Comparison of ENCODE assay signal across 1 cellular context in the genomic region with DNA sequence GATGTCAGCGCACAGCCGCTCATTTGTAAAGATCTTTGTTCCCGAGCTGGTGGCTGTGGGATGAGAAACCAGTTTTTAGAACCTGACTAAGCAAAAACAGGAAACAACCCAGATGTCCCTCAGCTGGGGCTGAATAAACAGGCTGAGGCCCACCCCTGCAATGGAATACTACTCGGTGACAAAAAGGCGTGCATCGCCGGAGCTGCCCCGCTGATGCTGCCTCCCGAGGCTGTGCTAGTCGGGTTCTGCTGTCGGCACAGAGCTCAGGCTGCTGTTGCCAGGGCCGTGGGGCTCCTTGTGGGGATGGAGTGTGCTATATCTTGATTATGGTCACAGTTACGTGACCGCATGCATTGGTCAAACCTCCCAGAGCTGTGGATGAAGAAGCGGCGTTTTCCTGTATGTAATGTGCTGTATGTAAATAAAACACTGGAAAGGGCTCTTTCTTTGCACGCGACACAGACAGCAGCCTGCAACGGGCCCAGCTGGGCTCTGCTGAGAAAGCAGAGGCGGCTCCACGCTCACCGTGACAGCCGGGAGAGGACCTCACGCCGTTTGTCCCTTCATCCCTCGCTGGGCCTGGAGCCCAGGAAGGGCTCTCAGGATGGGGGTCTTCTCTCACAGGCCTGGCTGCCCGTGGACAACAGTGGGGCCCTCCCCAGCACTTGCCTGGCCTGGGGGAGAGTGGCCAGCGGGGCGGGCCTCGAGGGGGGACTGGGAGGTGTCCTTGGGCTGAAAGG.
A peak's percentile ranks its signal among the peaks of the same experiment; 100 is the strongest.
TF ChIP-seq lines count a peak whose summit lies in the region.

No MANE protein-coding gene starts in this region.

TF ChIP-seq in HepG2, 621 proteins besides CTCF, POLR2A, EP300 and RAD21 (continued from another document and continues in another):
- TF ChIP-seq, protein P1, sequence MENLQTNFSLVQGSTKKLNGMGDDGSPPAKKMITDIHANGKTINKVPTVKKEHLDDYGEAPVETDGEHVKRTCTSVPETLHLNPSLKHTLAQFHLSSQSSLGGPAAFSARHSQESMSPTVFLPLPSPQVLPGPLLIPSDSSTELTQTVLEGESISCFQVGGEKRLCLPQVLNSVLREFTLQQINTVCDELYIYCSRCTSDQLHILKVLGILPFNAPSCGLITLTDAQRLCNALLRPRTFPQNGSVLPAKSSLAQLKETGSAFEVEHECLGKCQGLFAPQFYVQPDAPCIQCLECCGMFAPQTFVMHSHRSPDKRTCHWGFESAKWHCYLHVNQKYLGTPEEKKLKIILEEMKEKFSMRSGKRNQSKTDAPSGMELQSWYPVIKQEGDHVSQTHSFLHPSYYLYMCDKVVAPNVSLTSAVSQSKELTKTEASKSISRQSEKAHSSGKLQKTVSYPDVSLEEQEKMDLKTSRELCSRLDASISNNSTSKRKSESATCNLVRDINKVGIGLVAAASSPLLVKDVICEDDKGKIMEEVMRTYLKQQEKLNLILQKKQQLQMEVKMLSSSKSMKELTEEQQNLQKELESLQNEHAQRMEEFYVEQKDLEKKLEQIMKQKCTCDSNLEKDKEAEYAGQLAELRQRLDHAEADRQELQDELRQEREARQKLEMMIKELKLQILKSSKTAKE (CRISPR knock-in tag; IDR thresholded peaks at IDR 0.05; ENCODE audit: borderline replicate concordance): no peak
- peak; percentile 50; the same call in 1 of the 2 replicates for TF ChIP-seq TP53 (CRISPR knock-in tag; conservative IDR thresholded peaks at IDR 0.05)
- TF ChIP-seq SOX6 (IDR thresholded peaks at IDR 0.05): no peak
- 0 out of 2 replicates have a peak, but pooled peaks have one; percentile 19 for TF ChIP-seq SOX6 (CRISPR knock-in tag; IDR thresholded peaks at IDR 0.05)
- TF ChIP-seq ARHGAP35 (CRISPR knock-in tag; IDR thresholded peaks at IDR 0.05; ENCODE audit: borderline replicate concordance): no peak
- TF ChIP-seq, protein P2, sequence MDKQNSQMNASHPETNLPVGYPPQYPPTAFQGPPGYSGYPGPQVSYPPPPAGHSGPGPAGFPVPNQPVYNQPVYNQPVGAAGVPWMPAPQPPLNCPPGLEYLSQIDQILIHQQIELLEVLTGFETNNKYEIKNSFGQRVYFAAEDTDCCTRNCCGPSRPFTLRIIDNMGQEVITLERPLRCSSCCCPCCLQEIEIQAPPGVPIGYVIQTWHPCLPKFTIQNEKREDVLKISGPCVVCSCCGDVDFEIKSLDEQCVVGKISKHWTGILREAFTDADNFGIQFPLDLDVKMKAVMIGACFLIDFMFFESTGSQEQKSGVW (CRISPR knock-in tag; IDR thresholded peaks at IDR 0.05; ENCODE audit: borderline replicate concordance): no peak
- TF ChIP-seq MAFF (IDR thresholded peaks at IDR 0.05; ENCODE audit: low read depth, low read length): peak; percentile 65
- TF ChIP-seq BHLHE40 (IDR thresholded peaks at IDR 0.05; ENCODE audit: low read length): 0 out of 2 replicates have a peak, but pooled peaks have one; percentile 33
- no peak for TF ChIP-seq HOXA9 (CRISPR knock-in tag; IDR thresholded peaks at IDR 0.05; ENCODE audit: borderline replicate concordance)
- no peak for TF ChIP-seq ZSCAN30 (CRISPR knock-in tag; IDR thresholded peaks at IDR 0.05)
- TF ChIP-seq, protein P3, sequence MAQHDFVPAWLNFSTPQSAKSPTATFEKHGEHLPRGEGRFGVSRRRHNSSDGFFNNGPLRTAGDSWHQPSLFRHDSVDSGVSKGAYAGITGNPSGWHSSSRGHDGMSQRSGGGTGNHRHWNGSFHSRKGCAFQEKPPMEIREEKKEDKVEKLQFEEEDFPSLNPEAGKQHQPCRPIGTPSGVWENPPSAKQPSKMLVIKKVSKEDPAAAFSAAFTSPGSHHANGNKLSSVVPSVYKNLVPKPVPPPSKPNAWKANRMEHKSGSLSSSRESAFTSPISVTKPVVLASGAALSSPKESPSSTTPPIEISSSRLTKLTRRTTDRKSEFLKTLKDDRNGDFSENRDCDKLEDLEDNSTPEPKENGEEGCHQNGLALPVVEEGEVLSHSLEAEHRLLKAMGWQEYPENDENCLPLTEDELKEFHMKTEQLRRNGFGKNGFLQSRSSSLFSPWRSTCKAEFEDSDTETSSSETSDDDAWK (CRISPR knock-in tag; IDR thresholded peaks at IDR 0.05): no peak
- TF ChIP-seq, protein P4, sequence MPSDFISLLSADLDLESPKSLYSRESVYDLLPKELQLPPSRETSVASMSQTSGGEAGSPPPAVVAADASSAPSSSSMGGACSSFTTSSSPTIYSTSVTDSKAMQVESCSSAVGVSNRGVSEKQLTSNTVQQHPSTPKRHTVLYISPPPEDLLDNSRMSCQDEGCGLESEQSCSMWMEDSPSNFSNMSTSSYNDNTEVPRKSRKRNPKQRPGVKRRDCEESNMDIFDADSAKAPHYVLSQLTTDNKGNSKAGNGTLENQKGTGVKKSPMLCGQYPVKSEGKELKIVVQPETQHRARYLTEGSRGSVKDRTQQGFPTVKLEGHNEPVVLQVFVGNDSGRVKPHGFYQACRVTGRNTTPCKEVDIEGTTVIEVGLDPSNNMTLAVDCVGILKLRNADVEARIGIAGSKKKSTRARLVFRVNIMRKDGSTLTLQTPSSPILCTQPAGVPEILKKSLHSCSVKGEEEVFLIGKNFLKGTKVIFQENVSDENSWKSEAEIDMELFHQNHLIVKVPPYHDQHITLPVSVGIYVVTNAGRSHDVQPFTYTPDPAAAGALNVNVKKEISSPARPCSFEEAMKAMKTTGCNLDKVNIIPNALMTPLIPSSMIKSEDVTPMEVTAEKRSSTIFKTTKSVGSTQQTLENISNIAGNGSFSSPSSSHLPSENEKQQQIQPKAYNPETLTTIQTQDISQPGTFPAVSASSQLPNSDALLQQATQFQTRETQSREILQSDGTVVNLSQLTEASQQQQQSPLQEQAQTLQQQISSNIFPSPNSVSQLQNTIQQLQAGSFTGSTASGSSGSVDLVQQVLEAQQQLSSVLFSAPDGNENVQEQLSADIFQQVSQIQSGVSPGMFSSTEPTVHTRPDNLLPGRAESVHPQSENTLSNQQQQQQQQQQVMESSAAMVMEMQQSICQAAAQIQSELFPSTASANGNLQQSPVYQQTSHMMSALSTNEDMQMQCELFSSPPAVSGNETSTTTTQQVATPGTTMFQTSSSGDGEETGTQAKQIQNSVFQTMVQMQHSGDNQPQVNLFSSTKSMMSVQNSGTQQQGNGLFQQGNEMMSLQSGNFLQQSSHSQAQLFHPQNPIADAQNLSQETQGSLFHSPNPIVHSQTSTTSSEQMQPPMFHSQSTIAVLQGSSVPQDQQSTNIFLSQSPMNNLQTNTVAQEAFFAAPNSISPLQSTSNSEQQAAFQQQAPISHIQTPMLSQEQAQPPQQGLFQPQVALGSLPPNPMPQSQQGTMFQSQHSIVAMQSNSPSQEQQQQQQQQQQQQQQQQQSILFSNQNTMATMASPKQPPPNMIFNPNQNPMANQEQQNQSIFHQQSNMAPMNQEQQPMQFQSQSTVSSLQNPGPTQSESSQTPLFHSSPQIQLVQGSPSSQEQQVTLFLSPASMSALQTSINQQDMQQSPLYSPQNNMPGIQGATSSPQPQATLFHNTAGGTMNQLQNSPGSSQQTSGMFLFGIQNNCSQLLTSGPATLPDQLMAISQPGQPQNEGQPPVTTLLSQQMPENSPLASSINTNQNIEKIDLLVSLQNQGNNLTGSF (CRISPR knock-in tag; IDR thresholded peaks at IDR 0.05): no peak
- no peak for TF ChIP-seq SRSF4 (IDR thresholded peaks at IDR 0.05; ENCODE audit: low read depth, low read length, poor library complexity, severe bottlenecking)
- TF ChIP-seq MIXL1 (CRISPR knock-in tag; IDR thresholded peaks at IDR 0.05): no peak
- peak; percentile 61; the same call in 1 of the 2 replicates for TF ChIP-seq ZNF350 (CRISPR knock-in tag; IDR thresholded peaks at IDR 0.05; ENCODE audit: borderline replicate concordance, low read depth)
- TF ChIP-seq SIX1 (CRISPR knock-in tag; IDR thresholded peaks at IDR 0.05; ENCODE audit: borderline replicate concordance): no peak
- no peak for TF ChIP-seq RCOR2 (CRISPR knock-in tag; IDR thresholded peaks at IDR 0.05)
- 0 out of 2 replicates have a peak, but pooled peaks have one; percentile 47 for TF ChIP-seq ZNF136 (CRISPR knock-in tag; IDR thresholded peaks at IDR 0.05; ENCODE audit: low read depth)
- no peak for TF ChIP-seq ZMAT3 (CRISPR knock-in tag; conservative IDR thresholded peaks at IDR 0.05)
- TF ChIP-seq SNAPC2 (CRISPR knock-in tag; IDR thresholded peaks at IDR 0.05): no peak
- TF ChIP-seq ZNF335 (CRISPR knock-in tag; IDR thresholded peaks at IDR 0.05): no peak
- no peak for TF ChIP-seq MTF2 (CRISPR knock-in tag; IDR thresholded peaks at IDR 0.05; ENCODE audit: borderline replicate concordance)
- TF ChIP-seq ZNF678 (CRISPR knock-in tag; IDR thresholded peaks at IDR 0.05): no peak
- TF ChIP-seq XRCC5 (optimal IDR thresholded peaks at IDR 0.05; ENCODE audit: low read length): no peak
- TF ChIP-seq ESRRA (CRISPR knock-in tag; IDR thresholded peaks at IDR 0.05; ENCODE audit: low read depth): 0 out of 2 replicates have a peak, but pooled peaks have one; percentile 16
- TF ChIP-seq, protein P5, sequence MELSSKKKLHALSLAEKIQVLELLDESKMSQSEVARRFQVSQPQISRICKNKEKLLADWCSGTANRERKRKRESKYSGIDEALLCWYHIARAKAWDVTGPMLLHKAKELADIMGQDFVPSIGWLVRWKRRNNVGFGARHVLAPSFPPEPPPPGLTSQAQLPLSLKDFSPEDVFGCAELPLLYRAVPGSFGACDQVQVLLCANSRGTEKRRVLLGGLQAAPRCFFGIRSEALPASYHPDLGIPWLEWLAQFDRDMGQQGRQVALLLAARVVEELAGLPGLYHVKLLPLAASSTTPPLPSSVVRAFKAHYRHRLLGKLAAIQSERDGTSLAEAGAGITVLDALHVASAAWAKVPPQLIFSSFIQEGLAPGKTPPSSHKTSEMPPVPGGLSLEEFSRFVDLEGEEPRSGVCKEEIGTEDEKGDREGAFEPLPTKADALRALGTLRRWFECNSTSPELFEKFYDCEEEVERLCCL (CRISPR knock-in tag; IDR thresholded peaks at IDR 0.05; ENCODE audit: borderline replicate concordance): no peak
- no peak for TF ChIP-seq PAF1 (CRISPR knock-in tag; IDR thresholded peaks at IDR 0.05)
- no peak for TF ChIP-seq ZNF563 (CRISPR knock-in tag; IDR thresholded peaks at IDR 0.05)
- TF ChIP-seq ZNF160 (CRISPR knock-in tag; IDR thresholded peaks at IDR 0.05): 0 out of 2 replicates have a peak, but pooled peaks have one; percentile 42
- TF ChIP-seq SMARCC2 (IDR thresholded peaks at IDR 0.05): no peak
- no peak for TF ChIP-seq ASH2L (IDR thresholded peaks at IDR 0.05; ENCODE audit: insufficient read length, low read depth, low read length)
- no peak for TF ChIP-seq MYC (CRISPR knock-in tag; IDR thresholded peaks at IDR 0.05; ENCODE audit: borderline replicate concordance)
- TF ChIP-seq, protein P6, sequence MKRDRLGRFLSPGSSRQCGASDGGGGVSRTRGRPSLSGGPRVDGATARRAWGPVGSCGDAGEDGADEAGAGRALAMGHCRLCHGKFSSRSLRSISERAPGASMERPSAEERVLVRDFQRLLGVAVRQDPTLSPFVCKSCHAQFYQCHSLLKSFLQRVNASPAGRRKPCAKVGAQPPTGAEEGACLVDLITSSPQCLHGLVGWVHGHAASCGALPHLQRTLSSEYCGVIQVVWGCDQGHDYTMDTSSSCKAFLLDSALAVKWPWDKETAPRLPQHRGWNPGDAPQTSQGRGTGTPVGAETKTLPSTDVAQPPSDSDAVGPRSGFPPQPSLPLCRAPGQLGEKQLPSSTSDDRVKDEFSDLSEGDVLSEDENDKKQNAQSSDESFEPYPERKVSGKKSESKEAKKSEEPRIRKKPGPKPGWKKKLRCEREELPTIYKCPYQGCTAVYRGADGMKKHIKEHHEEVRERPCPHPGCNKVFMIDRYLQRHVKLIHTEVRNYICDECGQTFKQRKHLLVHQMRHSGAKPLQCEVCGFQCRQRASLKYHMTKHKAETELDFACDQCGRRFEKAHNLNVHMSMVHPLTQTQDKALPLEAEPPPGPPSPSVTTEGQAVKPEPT (CRISPR knock-in tag; IDR thresholded peaks at IDR 0.05; ENCODE audit: low read depth): no peak
- peak; percentile 55; the same call in 1 of the 2 replicates for TF ChIP-seq ZNF709 (CRISPR knock-in tag; IDR thresholded peaks at IDR 0.05)
- no peak for TF ChIP-seq CREM (IDR thresholded peaks at IDR 0.05)
- TF ChIP-seq CREM (CRISPR knock-in tag; IDR thresholded peaks at IDR 0.05): no peak
- no peak for TF ChIP-seq PCBP1 (IDR thresholded peaks at IDR 0.05; ENCODE audit: borderline replicate concordance, low read depth, low read length)
- TF ChIP-seq, protein P7, sequence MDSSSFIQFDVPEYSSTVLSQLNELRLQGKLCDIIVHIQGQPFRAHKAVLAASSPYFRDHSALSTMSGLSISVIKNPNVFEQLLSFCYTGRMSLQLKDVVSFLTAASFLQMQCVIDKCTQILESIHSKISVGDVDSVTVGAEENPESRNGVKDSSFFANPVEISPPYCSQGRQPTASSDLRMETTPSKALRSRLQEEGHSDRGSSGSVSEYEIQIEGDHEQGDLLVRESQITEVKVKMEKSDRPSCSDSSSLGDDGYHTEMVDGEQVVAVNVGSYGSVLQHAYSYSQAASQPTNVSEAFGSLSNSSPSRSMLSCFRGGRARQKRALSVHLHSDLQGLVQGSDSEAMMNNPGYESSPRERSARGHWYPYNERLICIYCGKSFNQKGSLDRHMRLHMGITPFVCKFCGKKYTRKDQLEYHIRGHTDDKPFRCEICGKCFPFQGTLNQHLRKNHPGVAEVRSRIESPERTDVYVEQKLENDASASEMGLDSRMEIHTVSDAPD (CRISPR knock-in tag; IDR thresholded peaks at IDR 0.05): no peak
- no peak for TF ChIP-seq RFXANK (CRISPR knock-in tag; IDR thresholded peaks at IDR 0.05)
- no peak for TF ChIP-seq SMYD3 (CRISPR knock-in tag; IDR thresholded peaks at IDR 0.05)
- no peak for TF ChIP-seq NFIB (CRISPR knock-in tag; IDR thresholded peaks at IDR 0.05; ENCODE audit: borderline replicate concordance)
- TF ChIP-seq ZNF33A (CRISPR knock-in tag; IDR thresholded peaks at IDR 0.05; ENCODE audit: borderline replicate concordance): no peak
- TF ChIP-seq, protein P8, sequence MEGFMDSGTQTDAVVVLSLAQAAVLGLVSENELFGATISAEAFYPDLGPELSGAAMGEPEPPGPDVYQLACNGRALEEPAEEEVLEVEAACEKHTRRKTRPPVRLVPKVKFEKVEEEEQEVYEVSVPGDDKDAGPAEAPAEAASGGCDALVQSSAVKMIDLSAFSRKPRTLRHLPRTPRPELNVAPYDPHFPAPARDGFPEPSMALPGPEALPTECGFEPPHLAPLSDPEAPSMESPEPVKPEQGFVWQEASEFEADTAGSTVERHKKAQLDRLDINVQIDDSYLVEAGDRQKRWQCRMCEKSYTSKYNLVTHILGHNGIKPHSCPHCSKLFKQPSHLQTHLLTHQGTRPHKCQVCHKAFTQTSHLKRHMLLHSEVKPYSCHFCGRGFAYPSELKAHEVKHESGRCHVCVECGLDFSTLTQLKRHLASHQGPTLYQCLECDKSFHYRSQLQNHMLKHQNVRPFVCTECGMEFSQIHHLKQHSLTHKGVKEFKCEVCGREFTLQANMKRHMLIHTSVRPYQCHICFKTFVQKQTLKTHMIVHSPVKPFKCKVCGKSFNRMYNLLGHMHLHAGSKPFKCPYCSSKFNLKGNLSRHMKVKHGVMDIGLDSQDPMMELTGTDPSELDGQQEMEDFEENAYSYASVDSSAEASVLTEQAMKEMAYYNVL (CRISPR knock-in tag; IDR thresholded peaks at IDR 0.05; ENCODE audit: borderline replicate concordance): peak; percentile 80
